In the genomic region with DNA sequence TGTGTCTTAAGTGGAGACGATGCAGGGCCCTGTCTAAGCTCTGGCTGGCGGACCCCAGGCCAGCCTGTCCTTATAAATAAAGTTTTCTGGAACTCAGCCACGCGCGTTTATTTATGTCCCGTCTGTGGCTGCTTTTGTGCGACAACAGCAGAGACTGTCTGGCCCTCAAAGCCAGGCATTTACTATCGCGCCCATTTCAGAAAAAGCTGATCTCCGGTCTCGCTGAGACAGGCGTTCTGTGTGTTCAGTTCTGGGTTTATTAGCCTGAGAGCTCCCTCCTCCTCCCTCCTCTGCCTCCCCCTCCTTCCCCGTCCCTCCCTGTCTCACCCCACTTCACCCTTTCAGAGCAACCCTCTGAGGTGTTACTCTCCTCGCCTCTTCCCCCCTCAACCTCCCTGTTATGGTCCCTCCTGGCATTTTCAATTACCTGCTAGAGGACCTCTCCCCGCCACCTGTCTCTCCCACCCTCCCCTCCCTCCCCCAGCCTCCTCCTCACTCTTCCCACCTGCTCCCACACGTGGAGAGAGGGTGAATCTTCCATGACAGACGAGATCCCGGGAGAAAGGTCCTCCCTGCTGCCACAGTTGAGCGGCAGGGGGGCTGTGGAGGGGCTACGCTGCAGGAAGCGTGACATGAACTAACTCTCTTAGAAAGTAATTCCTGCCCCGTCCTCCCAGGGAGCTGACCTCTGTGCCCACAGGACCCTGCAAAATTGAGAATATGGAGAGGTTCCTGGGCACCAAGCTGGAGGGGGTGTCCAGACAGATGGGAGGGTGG, we compare ENCODE assay signal across 16 cellular contexts. TPM values are rescaled to one million over a fixed set of nuclear protein-coding genes. Genes with fewer than 3 reads are reported as not detected.
A peak's percentile ranks its signal among the peaks of the same experiment; 100 is the strongest.
DNase-seq lines count a peak whose midpoint lies in the region; ATAC-seq and TF ChIP-seq lines count a peak whose summit lies in the region.
"Had no signal": no experiment of that assay in that cellular context is flagged by ENCODE, and none has a peak within 500 bp of the region (broad histone marks: within the 10 kb centered on the region; RNA-seq: fewer than 3 reads in every experiment).

No MANE protein-coding gene starts in this region.

- H3K4me1 Mint-ChIP-seq in WTC11, result peaks cover 12% of the 10 kb centered on the region

- H3K27me3 ChIP-seq in layer of hippocampus (ENCODE audit: control insufficient read depth, insufficient read depth, low read length), result no peaks in the 10 kb centered on the region
- H3K27me3 ChIP-seq: brain microvascular endothelial cell, MG63 had no signal

- POLR2A ChIA-PET in WTC11 (lab: Charles Lee), result no interaction called here

- H3K27me3 Mint-ChIP-seq in WTC11 (ENCODE audit: low read depth), result no peaks in the 10 kb centered on the region; the same call in 1 of the 2 replicates

- DNase-seq in NCI-H187 (lab: John Stamatoyannopoulos, UW) (peak; percentile 19 to 65), WTC11 (ENCODE audit: low spot score) (peak; percentile 53), substantia nigra (lab: John Stamatoyannopoulos, UW) (peak in 20 of 49 donors; percentile 13 to 68 (median 26)), DMS53 (lab: John Stamatoyannopoulos, UW) (no peak), DMS114 treated with DMSO at 0.1 percent for 48 hours (lab: John Stamatoyannopoulos, UW; ENCODE audit: unreplicated experiment) (no peak)
- DNase-seq: activated gamma-delta T cell; brain microvascular endothelial cell; effector CD4-positive, alpha-beta T cell; MG63; occipital lobe; stimulated activated CD4-positive, alpha-beta T cell treated with anti-CD3 and anti-CD28 coated beads, Interleukin-12 subunit alpha, Interleukin-12 subunit beta, amount 100 ng/mL, for 4 hours had no signal

- CTCF ChIA-PET in WTC11 (lab: Charles Lee), result interaction anchor here (0.6 to 2.7 kb wide), 15 partner anchors 11 to 263 kb away, joined by 3 to 19 read pairs (median 4); no protein-coding TSS in a partner anchor

- H3K36me3 Mint-ChIP-seq in WTC11, result no peaks in the 10 kb centered on the region

- H3K27ac ChIP-seq in layer of hippocampus (ENCODE audit: low read depth, low read length) (peak overlapping the region; percentile 38), substantia nigra (ENCODE audit: low read depth, low read length, poor library complexity, severe bottlenecking) (peak overlapping the region; percentile 68)
- H3K27ac ChIP-seq: brain microvascular endothelial cell, SK-N-MC had no signal

- H3K27ac Mint-ChIP-seq in WTC11, result no peak overlapping the region
- H3K27ac Mint-ChIP-seq: memory B cell had no signal

- TF ChIP-seq CTCF in WTC11 (IDR thresholded peaks at IDR 0.05), result no peak

- H3K4me3 Mint-ChIP-seq in WTC11, result no peak overlapping the region
- H3K4me3 Mint-ChIP-seq: memory B cell had no signal

- H3K9me3 Mint-ChIP-seq in WTC11, result peaks cover 4% of the 10 kb centered on the region

- peak; percentile 42; the same call in 1 of the 2 replicates for ATAC-seq in WTC11
- no peak for ATAC-seq in GM21619 (IDR thresholded peaks at IDR 0.05; ENCODE audit: unreplicated experiment)
- ATAC-seq: GM12878 had no signal

TF ChIP-seq in WTC11, 78 proteins besides CTCF, POLR2A, EP300 and RAD21:
- no peak for TF ChIP-seq NFATC4 (CRISPR knock-in tag; IDR thresholded peaks at IDR 0.05)
- TF ChIP-seq, protein P1, sequence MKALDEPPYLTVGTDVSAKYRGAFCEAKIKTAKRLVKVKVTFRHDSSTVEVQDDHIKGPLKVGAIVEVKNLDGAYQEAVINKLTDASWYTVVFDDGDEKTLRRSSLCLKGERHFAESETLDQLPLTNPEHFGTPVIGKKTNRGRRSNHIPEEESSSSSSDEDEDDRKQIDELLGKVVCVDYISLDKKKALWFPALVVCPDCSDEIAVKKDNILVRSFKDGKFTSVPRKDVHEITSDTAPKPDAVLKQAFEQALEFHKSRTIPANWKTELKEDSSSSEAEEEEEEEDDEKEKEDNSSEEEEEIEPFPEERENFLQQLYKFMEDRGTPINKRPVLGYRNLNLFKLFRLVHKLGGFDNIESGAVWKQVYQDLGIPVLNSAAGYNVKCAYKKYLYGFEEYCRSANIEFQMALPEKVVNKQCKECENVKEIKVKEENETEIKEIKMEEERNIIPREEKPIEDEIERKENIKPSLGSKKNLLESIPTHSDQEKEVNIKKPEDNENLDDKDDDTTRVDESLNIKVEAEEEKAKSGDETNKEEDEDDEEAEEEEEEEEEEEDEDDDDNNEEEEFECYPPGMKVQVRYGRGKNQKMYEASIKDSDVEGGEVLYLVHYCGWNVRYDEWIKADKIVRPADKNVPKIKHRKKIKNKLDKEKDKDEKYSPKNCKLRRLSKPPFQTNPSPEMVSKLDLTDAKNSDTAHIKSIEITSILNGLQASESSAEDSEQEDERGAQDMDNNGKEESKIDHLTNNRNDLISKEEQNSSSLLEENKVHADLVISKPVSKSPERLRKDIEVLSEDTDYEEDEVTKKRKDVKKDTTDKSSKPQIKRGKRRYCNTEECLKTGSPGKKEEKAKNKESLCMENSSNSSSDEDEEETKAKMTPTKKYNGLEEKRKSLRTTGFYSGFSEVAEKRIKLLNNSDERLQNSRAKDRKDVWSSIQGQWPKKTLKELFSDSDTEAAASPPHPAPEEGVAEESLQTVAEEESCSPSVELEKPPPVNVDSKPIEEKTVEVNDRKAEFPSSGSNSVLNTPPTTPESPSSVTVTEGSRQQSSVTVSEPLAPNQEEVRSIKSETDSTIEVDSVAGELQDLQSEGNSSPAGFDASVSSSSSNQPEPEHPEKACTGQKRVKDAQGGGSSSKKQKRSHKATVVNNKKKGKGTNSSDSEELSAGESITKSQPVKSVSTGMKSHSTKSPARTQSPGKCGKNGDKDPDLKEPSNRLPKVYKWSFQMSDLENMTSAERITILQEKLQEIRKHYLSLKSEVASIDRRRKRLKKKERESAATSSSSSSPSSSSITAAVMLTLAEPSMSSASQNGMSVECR (CRISPR knock-in tag; IDR thresholded peaks at IDR 0.05; ENCODE audit: borderline replicate concordance), result no peak
- TF ChIP-seq TEAD1 (CRISPR knock-in tag; IDR thresholded peaks at IDR 0.05), result no peak
- TF ChIP-seq, protein P2, sequence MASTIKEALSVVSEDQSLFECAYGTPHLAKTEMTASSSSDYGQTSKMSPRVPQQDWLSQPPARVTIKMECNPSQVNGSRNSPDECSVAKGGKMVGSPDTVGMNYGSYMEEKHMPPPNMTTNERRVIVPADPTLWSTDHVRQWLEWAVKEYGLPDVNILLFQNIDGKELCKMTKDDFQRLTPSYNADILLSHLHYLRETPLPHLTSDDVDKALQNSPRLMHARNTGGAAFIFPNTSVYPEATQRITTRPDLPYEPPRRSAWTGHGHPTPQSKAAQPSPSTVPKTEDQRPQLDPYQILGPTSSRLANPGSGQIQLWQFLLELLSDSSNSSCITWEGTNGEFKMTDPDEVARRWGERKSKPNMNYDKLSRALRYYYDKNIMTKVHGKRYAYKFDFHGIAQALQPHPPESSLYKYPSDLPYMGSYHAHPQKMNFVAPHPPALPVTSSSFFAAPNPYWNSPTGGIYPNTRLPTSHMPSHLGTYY (CRISPR knock-in tag; IDR thresholded peaks at IDR 0.05), result no peak
- no peak for TF ChIP-seq ESRRA (CRISPR knock-in tag; IDR thresholded peaks at IDR 0.05; ENCODE audit: borderline replicate concordance)
- no peak for TF ChIP-seq ZNF671 (CRISPR knock-in tag; IDR thresholded peaks at IDR 0.05)
- TF ChIP-seq ZNF423 (CRISPR knock-in tag; IDR thresholded peaks at IDR 0.05), result no peak

RNA-seq across cellular contexts. Expression of a gene that starts 59.9 kb away (rescaled TPM):
- total RNA-seq in WTC11 (2021), result 4.3 to 5.5 TPM (median 4.6 TPM) in 3 replicates

Comparison
In these comparisons a context has a peak if more than half of its experiments do, and no peak if none do; other contexts are left out.
1. DNase-seq: peak in NCI-H187 (2 of 2) and WTC11 (single experiment); none in DMS53 (single experiment) and DMS114 treated with DMSO at 0.1 percent for 48 hours (single experiment).